Comparison of ENCODE assay signal across 1 cellular context in the genomic region with DNA sequence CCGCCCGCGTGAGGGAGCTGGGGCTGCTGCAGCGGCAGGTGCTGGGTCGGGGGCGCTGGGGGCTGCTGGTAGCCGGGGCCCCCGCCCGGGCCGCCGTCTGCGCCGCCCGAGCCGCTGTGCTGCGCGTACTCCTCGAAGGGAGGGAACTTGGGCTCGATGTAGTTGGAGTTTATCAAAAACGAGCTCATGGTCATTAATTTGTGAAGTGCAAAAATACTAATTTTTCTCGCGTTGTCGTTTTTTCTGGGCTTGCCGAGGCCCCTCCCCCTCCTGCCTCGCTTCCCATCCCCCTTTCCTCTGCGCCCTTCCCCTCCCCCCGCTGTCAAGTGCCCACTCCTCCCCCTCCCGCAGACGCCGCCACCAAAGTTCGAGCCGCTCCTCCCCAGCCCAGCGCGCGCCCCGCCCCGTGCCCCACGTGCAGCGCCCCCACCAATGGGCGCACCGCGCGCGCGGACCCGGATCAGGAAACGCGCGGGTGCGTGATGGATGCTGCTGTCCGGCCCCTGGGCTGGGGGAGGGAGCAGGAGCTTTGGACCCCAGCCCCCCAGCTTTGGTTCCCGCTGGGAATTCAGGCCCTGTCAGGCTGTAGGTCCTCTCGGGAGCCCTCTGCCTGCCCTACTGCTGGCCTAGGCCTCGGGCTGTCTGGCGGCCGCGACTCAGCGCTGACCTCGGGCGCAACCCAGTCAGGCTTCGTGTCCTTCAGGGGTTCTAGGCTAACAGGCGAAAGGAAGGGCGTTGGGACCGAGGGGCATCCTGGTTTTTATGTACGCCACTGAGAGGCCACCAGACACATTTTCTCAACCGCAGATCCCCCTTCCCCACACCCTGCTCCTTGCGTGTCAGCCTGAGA.
TF ChIP-seq lines count a peak whose summit lies in the region.

TSS of gene HOXA4 (minus strand) at position 218 of the 850 bp plus-strand sequence. CDS start at position 194, 24 bp downstream.

TF ChIP-seq in HepG2, 621 proteins besides CTCF, POLR2A, EP300 and RAD21 (continued from another document and continues in another):
- peak; percentile 59; the same call in 1 of the 2 replicates for TF ChIP-seq ZSCAN25 (CRISPR knock-in tag; IDR thresholded peaks at IDR 0.05)
- peak; percentile 82; the same call in 1 of the 2 replicates for TF ChIP-seq NCOR1 (IDR thresholded peaks at IDR 0.05; ENCODE audit: borderline replicate concordance, low read length)
- no peak for TF ChIP-seq ZKSCAN8 (CRISPR knock-in tag; IDR thresholded peaks at IDR 0.05; ENCODE audit: borderline replicate concordance)
- TF ChIP-seq ZBTB40 (IDR thresholded peaks at IDR 0.05), result no peak
- TF ChIP-seq ZBTB40 (CRISPR knock-in tag; IDR thresholded peaks at IDR 0.05), result peak; percentile 77
- TF ChIP-seq ASH2L (IDR thresholded peaks at IDR 0.05; ENCODE audit: insufficient read length, low read depth, low read length), result peak; percentile 69
- TF ChIP-seq, protein P1, sequence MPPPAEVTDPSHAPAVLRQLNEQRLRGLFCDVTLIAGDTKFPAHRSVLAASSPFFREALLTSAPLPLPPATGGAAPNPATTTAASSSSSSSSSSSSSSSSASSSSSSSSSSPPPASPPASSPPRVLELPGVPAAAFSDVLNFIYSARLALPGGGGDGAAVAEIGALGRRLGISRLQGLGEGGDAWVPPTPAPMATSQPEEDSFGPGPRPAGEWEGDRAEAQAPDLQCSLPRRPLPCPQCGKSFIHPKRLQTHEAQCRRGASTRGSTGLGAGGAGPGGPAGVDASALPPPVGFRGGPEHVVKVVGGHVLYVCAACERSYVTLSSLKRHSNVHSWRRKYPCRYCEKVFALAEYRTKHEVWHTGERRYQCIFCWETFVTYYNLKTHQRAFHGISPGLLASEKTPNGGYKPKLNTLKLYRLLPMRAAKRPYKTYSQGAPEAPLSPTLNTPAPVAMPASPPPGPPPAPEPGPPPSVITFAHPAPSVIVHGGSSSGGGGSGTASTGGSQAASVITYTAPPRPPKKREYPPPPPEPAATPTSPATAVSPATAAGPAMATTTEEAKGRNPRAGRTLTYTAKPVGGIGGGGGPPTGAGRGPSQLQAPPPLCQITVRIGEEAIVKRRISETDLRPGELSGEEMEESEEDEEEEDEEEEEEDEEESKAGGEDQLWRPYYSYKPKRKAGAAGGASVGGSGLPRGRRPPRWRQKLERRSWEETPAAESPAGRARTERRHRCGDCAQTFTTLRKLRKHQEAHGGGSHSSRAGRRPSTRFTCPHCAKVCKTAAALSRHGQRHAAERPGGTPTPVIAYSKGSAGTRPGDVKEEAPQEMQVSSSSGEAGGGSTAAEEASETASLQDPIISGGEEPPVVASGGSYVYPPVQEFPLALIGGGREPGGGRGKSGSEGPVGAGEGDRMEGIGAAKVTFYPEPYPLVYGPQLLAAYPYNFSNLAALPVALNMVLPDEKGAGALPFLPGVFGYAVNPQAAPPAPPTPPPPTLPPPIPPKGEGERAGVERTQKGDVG (CRISPR knock-in tag; IDR thresholded peaks at IDR 0.05; ENCODE audit: borderline replicate concordance), result peak; percentile 75; the same call in 1 of the 2 replicates
- TF ChIP-seq HOMEZ (CRISPR knock-in tag; IDR thresholded peaks at IDR 0.05; ENCODE audit: low read depth), result no peak
- peak; percentile 14; the same call in 1 of the 2 replicates for TF ChIP-seq BRD4 (CRISPR knock-in tag; IDR thresholded peaks at IDR 0.05)
- TF ChIP-seq HNRNPH1 (optimal IDR thresholded peaks at IDR 0.05; ENCODE audit: low read depth, low read length), result no peak
- no peak for TF ChIP-seq NAIF1 (CRISPR knock-in tag; IDR thresholded peaks at IDR 0.05; ENCODE audit: borderline replicate concordance)
- no peak for TF ChIP-seq FOXP1 (IDR thresholded peaks at IDR 0.05)
- peak; percentile 26; the same call in 1 of the 2 replicates for TF ChIP-seq FOXP1 (CRISPR knock-in tag; IDR thresholded peaks at IDR 0.05)
- no peak for TF ChIP-seq HES4 (CRISPR knock-in tag; IDR thresholded peaks at IDR 0.05; ENCODE audit: borderline replicate concordance)
- TF ChIP-seq, protein P2, sequence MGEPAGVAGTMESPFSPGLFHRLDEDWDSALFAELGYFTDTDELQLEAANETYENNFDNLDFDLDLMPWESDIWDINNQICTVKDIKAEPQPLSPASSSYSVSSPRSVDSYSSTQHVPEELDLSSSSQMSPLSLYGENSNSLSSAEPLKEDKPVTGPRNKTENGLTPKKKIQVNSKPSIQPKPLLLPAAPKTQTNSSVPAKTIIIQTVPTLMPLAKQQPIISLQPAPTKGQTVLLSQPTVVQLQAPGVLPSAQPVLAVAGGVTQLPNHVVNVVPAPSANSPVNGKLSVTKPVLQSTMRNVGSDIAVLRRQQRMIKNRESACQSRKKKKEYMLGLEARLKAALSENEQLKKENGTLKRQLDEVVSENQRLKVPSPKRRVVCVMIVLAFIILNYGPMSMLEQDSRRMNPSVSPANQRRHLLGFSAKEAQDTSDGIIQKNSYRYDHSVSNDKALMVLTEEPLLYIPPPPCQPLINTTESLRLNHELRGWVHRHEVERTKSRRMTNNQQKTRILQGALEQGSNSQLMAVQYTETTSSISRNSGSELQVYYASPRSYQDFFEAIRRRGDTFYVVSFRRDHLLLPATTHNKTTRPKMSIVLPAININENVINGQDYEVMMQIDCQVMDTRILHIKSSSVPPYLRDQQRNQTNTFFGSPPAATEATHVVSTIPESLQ (CRISPR knock-in tag; conservative IDR thresholded peaks at IDR 0.05), result no peak
- peak; percentile 91 for TF ChIP-seq CSRNP1 (CRISPR knock-in tag; IDR thresholded peaks at IDR 0.05)
- TF ChIP-seq, protein P3, sequence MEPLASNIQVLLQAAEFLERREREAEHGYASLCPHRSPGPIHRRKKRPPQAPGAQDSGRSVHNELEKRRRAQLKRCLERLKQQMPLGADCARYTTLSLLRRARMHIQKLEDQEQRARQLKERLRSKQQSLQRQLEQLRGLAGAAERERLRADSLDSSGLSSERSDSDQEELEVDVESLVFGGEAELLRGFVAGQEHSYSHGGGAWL (CRISPR knock-in tag; IDR thresholded peaks at IDR 0.05), result peak; percentile 73
- TF ChIP-seq, protein P4, sequence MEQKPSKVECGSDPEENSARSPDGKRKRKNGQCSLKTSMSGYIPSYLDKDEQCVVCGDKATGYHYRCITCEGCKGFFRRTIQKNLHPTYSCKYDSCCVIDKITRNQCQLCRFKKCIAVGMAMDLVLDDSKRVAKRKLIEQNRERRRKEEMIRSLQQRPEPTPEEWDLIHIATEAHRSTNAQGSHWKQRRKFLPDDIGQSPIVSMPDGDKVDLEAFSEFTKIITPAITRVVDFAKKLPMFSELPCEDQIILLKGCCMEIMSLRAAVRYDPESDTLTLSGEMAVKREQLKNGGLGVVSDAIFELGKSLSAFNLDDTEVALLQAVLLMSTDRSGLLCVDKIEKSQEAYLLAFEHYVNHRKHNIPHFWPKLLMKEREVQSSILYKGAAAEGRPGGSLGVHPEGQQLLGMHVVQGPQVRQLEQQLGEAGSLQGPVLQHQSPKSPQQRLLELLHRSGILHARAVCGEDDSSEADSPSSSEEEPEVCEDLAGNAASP (CRISPR knock-in tag; IDR thresholded peaks at IDR 0.05; ENCODE audit: borderline replicate concordance), result 0 out of 2 replicates have a peak, but pooled peaks have one; percentile 51
- TF ChIP-seq HMG20B (CRISPR knock-in tag; conservative IDR thresholded peaks at IDR 0.05), result no peak
- TF ChIP-seq DMAP1 (CRISPR knock-in tag; IDR thresholded peaks at IDR 0.05), result peak; percentile 55; the same call in 1 of the 2 replicates
- TF ChIP-seq ZFY (CRISPR knock-in tag; IDR thresholded peaks at IDR 0.05), result peak; percentile 74
